Comparison of ENCODE assay signal across 21 cellular contexts in genomic region chr14:92800525-92800924, GRCh38. TPM values are rescaled to one million over a fixed set of nuclear protein-coding genes. Genes with fewer than 3 reads are reported as not detected.
DNase-seq lines count a peak whose midpoint lies in the region; ATAC-seq, FAIRE-seq and TF ChIP-seq lines count a peak whose summit lies in the region.
"Had no signal": no experiment of that assay in that cellular context is flagged by ENCODE, and none has a peak within 500 bp of the region (broad histone marks: within the 10 kb centered on the region; RNA-seq: fewer than 3 reads in every experiment).

No MANE protein-coding gene starts in this region.

- POLR2A ChIA-PET in activated CD4-positive, alpha-beta memory T cell treated with anti-CD3 and anti-CD28 coated beads for 36 hours (lab: Charles Lee), result no interaction called here

- H3K79me2 ChIP-seq in DOHH2 (ENCODE audit: control insufficient read depth, low read length) (peaks cover 83% of the 10 kb centered on the region), astrocyte (ENCODE audit: insufficient read depth, low read length) (peaks cover 91% of the 10 kb centered on the region)

- H3K4me3 Mint-ChIP-seq in astrocyte (ENCODE audit: unreplicated experiment) (no peak overlapping the region), natural killer cell (peak overlapping the region; percentile 7)
- no peak overlapping the region for H3K4me3 Mint-ChIP-seq in activated CD4-positive, alpha-beta memory T cell treated with anti-CD3 and anti-CD28 coated beads for 36 hours

- TF ChIP-seq CTCF in DOHH2 (IDR thresholded peaks at IDR 0.05; ENCODE audit: low read depth, low read length, poor library complexity, severe bottlenecking) (no peak), astrocyte (IDR thresholded peaks at IDR 0.05; ENCODE audit: insufficient read depth, low read depth, low read length) (no peak), natural killer cell (IDR thresholded peaks at IDR 0.05) (no peak)

- H3K36me3 ChIP-seq in BLaER1, result peaks cover 63% of the 10 kb centered on the region
- H3K36me3 ChIP-seq in DOHH2 (ENCODE audit: control insufficient read depth, low read length), result peaks cover 45% of the 10 kb centered on the region
- H3K36me3 ChIP-seq in astrocyte (ENCODE audit: insufficient read depth, low read length), result peaks cover 19% of the 10 kb centered on the region
- H3K36me3 ChIP-seq in aorta (ENCODE audit: control insufficient read depth in 1 of 2, insufficient read depth in 2 of 2, low read length in 1 of 2), result peaks cover 2 to 7% of the 10 kb centered on the region in 2 donors

- H3K4me1 Mint-ChIP-seq in astrocyte (ENCODE audit: low read depth, unreplicated experiment) (peaks cover 21% of the 10 kb centered on the region), natural killer cell (peaks cover 58 to 60% of the 10 kb centered on the region in 2 donors)
- peaks cover 56% of the 10 kb centered on the region for H3K4me1 Mint-ChIP-seq in activated CD4-positive, alpha-beta memory T cell treated with anti-CD3 and anti-CD28 coated beads for 36 hours (ENCODE audit: low read depth)

- H3K27ac ChIP-seq in BLaER1 (no peak overlapping the region), DOHH2 (ENCODE audit: low read depth, low read length) (no peak overlapping the region), astrocyte (ENCODE audit: low read depth, low read length) (no peak overlapping the region), aorta (ENCODE audit: low read depth in 1 of 2, low read length in 2 of 2) (no peak overlapping the region)
- H3K27ac ChIP-seq: left ventricle myocardium inferior, SK-N-MC had no signal

- H3F3A ChIP-seq in DOHH2 (ENCODE audit: control insufficient read depth, insufficient read depth), result no peaks in the 10 kb centered on the region

- WGBS in aorta, 2 donors, result 74 to 76% methylated on average over 3 of the region's 3 CpGs

- DNase-seq in astrocyte (ENCODE audit: low read depth), result no peak
- DNase-seq in natural killer cell, result no peak
- DNase-seq in SHP77 treated with DMSO at 0.1 percent for 48 hours (lab: John Stamatoyannopoulos, UW), result no peak
- DNase-seq in cerebellar nuclear complex (lab: John Stamatoyannopoulos, UW), result no peak
- no peak for DNase-seq in activated CD4-positive, alpha-beta memory T cell treated with anti-CD3 and anti-CD28 coated beads for 36 hours
- no peak for DNase-seq in aorta
- DNase-seq: activated CD4-positive, alpha-beta T cell treated with anti-CD3 and anti-CD28 coated beads, Interleukin-2, amount 10 ng/mL, durations not matched to agents 24 days and 14 days; activated CD8-positive, alpha-beta memory T cell treated with anti-CD3 and anti-CD28 coated beads, Interleukin-2, amount 50 U/mL, for 48 hours; GDM1; left ventricle myocardium inferior; mucosa of descending colon; NCI-H1105 treated with DMSO at 0.1 percent for 48 hours; right lobe of liver had no signal

- CTCF ChIA-PET in activated CD4-positive, alpha-beta memory T cell treated with anti-CD3 and anti-CD28 coated beads for 36 hours (lab: Charles Lee), result interaction anchor here (0.6 to 1.2 kb wide), 5 partner anchors 10 to 407 kb away, joined by 3 read pairs; no protein-coding TSS in a partner anchor

- intact Hi-C loops in natural killer cell (cut with micrococcal nuclease), result no loop called here
- intact Hi-C loops in activated CD4-positive, alpha-beta memory T cell treated with anti-CD3 and anti-CD28 coated beads for 36 hours (cut with micrococcal nuclease), result no loop called here
- intact Hi-C loops in aorta (cut with DNase I), result no loop called here

- H3K27me3 Mint-ChIP-seq in astrocyte (ENCODE audit: low read depth, unreplicated experiment) (no peaks in the 10 kb centered on the region), natural killer cell (ENCODE audit: low read depth in 2 of 2) (no peaks in the 10 kb centered on the region)
- no peaks in the 10 kb centered on the region for H3K27me3 Mint-ChIP-seq in activated CD4-positive, alpha-beta memory T cell treated with anti-CD3 and anti-CD28 coated beads for 36 hours
- H3K27me3 Mint-ChIP-seq: activated CD4-positive, alpha-beta T cell treated with anti-CD3 and anti-CD28 coated beads, Interleukin-2, amount 10 ng/mL, durations not matched to agents 24 days and 14 days had no signal

- H2AFZ ChIP-seq in astrocyte (ENCODE audit: low read depth, low read length), result no peak overlapping the region

- H3K27ac Mint-ChIP-seq in astrocyte (ENCODE audit: unreplicated experiment) (no peak overlapping the region), natural killer cell (peak overlapping the region; percentile 32 to 67)
- no peak overlapping the region for H3K27ac Mint-ChIP-seq in activated CD4-positive, alpha-beta memory T cell treated with anti-CD3 and anti-CD28 coated beads for 36 hours
- H3K27ac Mint-ChIP-seq: activated CD4-positive, alpha-beta T cell treated with anti-CD3 and anti-CD28 coated beads, Interleukin-2, amount 10 ng/mL, durations not matched to agents 24 days and 14 days; activated naive CD4-positive, alpha-beta T cell treated with anti-CD3 and anti-CD28 coated beads, Interleukin-2, amount 50 U/mL, for 72 hours had no signal

- H3K9me3 ChIP-seq in BLaER1 (no peaks in the 10 kb centered on the region), DOHH2 (ENCODE audit: control insufficient read depth, insufficient read depth, low read length) (no peaks in the 10 kb centered on the region), astrocyte (ENCODE audit: insufficient read depth, low read depth, low read length) (no peaks in the 10 kb centered on the region), aorta (ENCODE audit: control insufficient read depth, low read length) (no peaks in the 10 kb centered on the region)
- H3K9me3 ChIP-seq: left ventricle myocardium inferior, mucosa of descending colon, right lobe of liver had no signal

- H3K4me1 ChIP-seq in BLaER1, result peaks cover 19% of the 10 kb centered on the region
- H3K4me1 ChIP-seq in DOHH2 (ENCODE audit: control insufficient read depth, low read length), result peaks cover 15% of the 10 kb centered on the region
- peaks cover 2% of the 10 kb centered on the region for H3K4me1 ChIP-seq in astrocyte (ENCODE audit: insufficient read depth, low read length)
- H3K4me1 ChIP-seq in aorta (ENCODE audit: control insufficient read depth in 1 of 2, insufficient read depth in 2 of 2, low read length in 2 of 2), result peaks cover 0 to 2% of the 10 kb centered on the region in 2 donors

- FAIRE-seq in astrocyte (lab: Jason Lieb, UNC), result no peak
- FAIRE-seq: bronchial epithelial cell, TTC549, urothelium cell line had no signal

- H4K20me1 ChIP-seq in BLaER1 (peaks cover 51% of the 10 kb centered on the region), DOHH2 (ENCODE audit: control insufficient read depth, insufficient read depth, low read depth, low read length) (0 out of 2 replicates have a peak, but pooled peaks cover 7% of the 10 kb centered on the region), astrocyte (ENCODE audit: insufficient read depth, low read length) (peaks cover 53% of the 10 kb centered on the region)

- no peaks in the 10 kb centered on the region for H3K9me2 ChIP-seq in DOHH2 (replicated peaks; ENCODE audit: control insufficient read depth, low read length)

- H3K27me3 ChIP-seq in BLaER1, result no peaks in the 10 kb centered on the region
- no peaks in the 10 kb centered on the region for H3K27me3 ChIP-seq in DOHH2 (ENCODE audit: control insufficient read depth, low read length)
- no peaks in the 10 kb centered on the region for H3K27me3 ChIP-seq in astrocyte (ENCODE audit: insufficient read depth, low read length)
- no peaks in the 10 kb centered on the region for H3K27me3 ChIP-seq in aorta (ENCODE audit: control insufficient read depth in 1 of 2, insufficient read depth in 2 of 2, low read length in 1 of 2)
- H3K27me3 ChIP-seq: right lobe of liver had no signal

- H3K9ac ChIP-seq in BLaER1 (no peak overlapping the region), astrocyte (ENCODE audit: low read length) (no peak overlapping the region)

- peak overlapping the region; percentile 28; the same call in 1 of the 2 replicates for H3K4me2 ChIP-seq in BLaER1
- peak overlapping the region; percentile 6; the same call in 1 of the 2 replicates for H3K4me2 ChIP-seq in DOHH2 (ENCODE audit: low read length)
- H3K4me2 ChIP-seq in astrocyte (ENCODE audit: low read length), result peak overlapping the region; percentile 48

- no peak for ATAC-seq in natural killer cell
- ATAC-seq in aorta (ENCODE audit: low FRiP score), result no peak
- ATAC-seq: activated naive CD4-positive, alpha-beta T cell treated with anti-CD3 and anti-CD28 coated beads, Interleukin-2, amount 50 U/mL, for 72 hours; mucosa of descending colon; Panc1 had no signal

- H3K9me3 Mint-ChIP-seq in astrocyte (ENCODE audit: unreplicated experiment) (no peaks in the 10 kb centered on the region), natural killer cell (no peaks in the 10 kb centered on the region)
- no peaks in the 10 kb centered on the region for H3K9me3 Mint-ChIP-seq in activated CD4-positive, alpha-beta memory T cell treated with anti-CD3 and anti-CD28 coated beads for 36 hours
- H3K9me3 Mint-ChIP-seq: activated CD4-positive, alpha-beta T cell treated with anti-CD3 and anti-CD28 coated beads, Interleukin-2, amount 10 ng/mL, durations not matched to agents 24 days and 14 days; activated naive CD4-positive, alpha-beta T cell treated with anti-CD3 and anti-CD28 coated beads, Interleukin-2, amount 50 U/mL, for 72 hours had no signal

- H3K36me3 Mint-ChIP-seq in astrocyte (ENCODE audit: low read depth, unreplicated experiment) (peaks cover 10% of the 10 kb centered on the region), natural killer cell (peaks cover 11% of the 10 kb centered on the region)
- peaks cover 27% of the 10 kb centered on the region for H3K36me3 Mint-ChIP-seq in activated CD4-positive, alpha-beta memory T cell treated with anti-CD3 and anti-CD28 coated beads for 36 hours

- H3K4me3 ChIP-seq in BLaER1 (no peak overlapping the region), DOHH2 (ENCODE audit: low read length) (no peak overlapping the region), astrocyte (ENCODE audit: insufficient read depth, low read depth, low read length) (no peak overlapping the region), aorta (ENCODE audit: low read length in 2 of 2) (no peak overlapping the region)
- H3K4me3 ChIP-seq: left ventricle myocardium inferior, mucosa of descending colon, right lobe of liver, SK-N-MC had no signal

RNA-seq across cellular contexts. Expression of gene GOLGA5, which starts 6.4 kb away (rescaled TPM):
- total RNA-seq in astrocyte (43.1 and 49.4 TPM in 2 replicates), natural killer cell (10 to 100 TPM; 11.5 to 21.0 (median 17.1) TPM), aorta (10 to 100 TPM; 32.7 to 33.6 TPM)
- 10 to 100 TPM; 20.7 to 22.5 TPM for total RNA-seq in activated CD4-positive, alpha-beta memory T cell treated with anti-CD3 and anti-CD28 coated beads for 36 hours
- polyA plus RNA-seq in aorta, result 10 to 100 TPM; 25.4 to 31.8 TPM

RNA-seq across cellular contexts. Expression of gene LGMN, which starts 52.1 kb away (rescaled TPM):
- 232 and 278 TPM in 2 replicates for total RNA-seq in astrocyte
- total RNA-seq in natural killer cell, result 1 to 10 TPM in 2 of 3 donors, under 1 TPM in 1; 0.39 to 6.1 (median 2.5) TPM
- total RNA-seq in activated CD4-positive, alpha-beta memory T cell treated with anti-CD3 and anti-CD28 coated beads for 36 hours, result 10 to 100 TPM in 1 of 2 experiments, 1 to 10 TPM in 1; 9.2 to 10.2 TPM
- 100 to 1,000 TPM in 1 of 2 donors, 10 to 100 TPM in 1; 90.0 to 164 TPM for total RNA-seq in aorta
- 100 to 1,000 TPM in 1 of 2 donors, 10 to 100 TPM in 1; 86.0 to 106 TPM for polyA plus RNA-seq in aorta

Comparison
In these comparisons a context has a peak if more than half of its experiments do, and no peak if none do; other contexts are left out.
1. H3K27ac Mint-ChIP-seq: peak in natural killer cell (2 of 2); none in astrocyte (single experiment) and activated CD4-positive, alpha-beta memory T cell treated with anti-CD3 and anti-CD28 coated beads for 36 hours (single experiment).
2. RNA of gene LGMN, which starts 52.1 kb away (total RNA-seq): 232 to 278 TPM in astrocyte and 90.0 to 164 TPM in aorta; 9.2 to 10.2 TPM in activated CD4-positive, alpha-beta memory T cell treated with anti-CD3 and anti-CD28 coated beads for 36 hours and 0.39 to 6.1 TPM in natural killer cell; every median in the first group is over 4 times any median in the second.
3. Peak in every context shown above with its lines, with median percentiles within 50 percentile points of each other: H3K4me2 ChIP-seq.